In the genomic region with DNA sequence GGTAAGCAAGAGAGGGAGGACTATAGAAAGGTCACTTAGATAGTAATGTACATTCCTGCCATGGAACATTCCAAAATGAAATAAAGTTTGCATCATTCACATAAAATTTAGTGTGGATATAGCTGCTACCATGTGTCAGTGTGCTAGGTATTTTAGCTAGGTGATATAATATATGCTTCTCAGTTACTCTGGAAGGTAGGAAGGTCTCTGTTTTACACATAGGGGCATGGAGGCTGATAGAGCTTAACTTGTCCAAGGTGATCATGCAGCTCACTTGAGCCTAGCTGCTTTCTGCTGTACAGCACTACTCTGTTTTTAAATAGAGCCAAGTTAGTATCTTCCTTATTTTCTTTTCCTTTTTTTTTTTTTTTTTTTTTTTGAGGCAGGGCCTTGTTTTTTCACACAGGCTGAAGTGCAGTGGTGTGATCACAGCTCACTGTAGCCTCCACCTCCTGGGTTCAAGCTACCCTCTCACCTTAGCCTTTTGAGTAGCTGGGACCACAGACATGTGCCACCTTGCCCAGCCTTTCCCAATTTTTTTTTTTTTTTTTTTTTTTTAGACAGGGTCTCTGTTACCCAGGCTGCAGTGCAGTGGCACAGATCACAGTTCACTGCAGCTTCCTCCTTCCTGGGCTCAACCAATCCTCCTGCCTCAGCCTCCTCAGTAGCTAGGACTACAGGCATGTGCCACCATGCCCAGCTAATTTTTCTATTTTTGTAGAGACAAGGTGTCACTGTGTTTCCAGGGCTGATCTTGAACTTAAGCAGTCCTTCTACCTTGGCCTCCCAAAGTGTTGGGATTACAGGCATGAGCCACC, we compare ENCODE assay signal across 1 cellular context.
TF ChIP-seq lines count a peak whose summit lies in the region.

No MANE protein-coding gene starts in this region.

TF ChIP-seq in GM23338, 12 proteins besides CTCF, POLR2A, EP300 and RAD21 (continued from another document):
- TF ChIP-seq CREB1 (CRISPR knock-in tag; IDR thresholded peaks at IDR 0.05; ENCODE audit: low read depth), result no peak
- TF ChIP-seq STAT1 (IDR thresholded peaks at IDR 0.05; ENCODE audit: unreplicated experiment), result no peak
